In genomic region chr16:66552288-66553143, GRCh38 we compare ENCODE assay signal across 1 cellular context.
TF ChIP-seq lines count a peak whose summit lies in the region.

A gene with protein sequence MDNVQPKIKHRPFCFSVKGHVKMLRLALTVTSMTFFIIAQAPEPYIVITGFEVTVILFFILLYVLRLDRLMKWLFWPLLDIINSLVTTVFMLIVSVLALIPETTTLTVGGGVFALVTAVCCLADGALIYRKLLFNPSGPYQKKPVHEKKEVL (plus strand): TSS chr16:66552576. CDS start chr16:66552716, 140 bp downstream.

TF ChIP-seq in HepG2, 621 proteins besides CTCF, POLR2A, EP300 and RAD21 (continued from another document and continues in another):
- TF ChIP-seq ZMAT5 (CRISPR knock-in tag; IDR thresholded peaks at IDR 0.05; ENCODE audit: borderline replicate concordance, low read depth), result no peak
- peak; percentile 84; the same call in 1 of the 2 replicates for TF ChIP-seq KDM4B (CRISPR knock-in tag; IDR thresholded peaks at IDR 0.05)
- TF ChIP-seq ZBTB14 (CRISPR knock-in tag; IDR thresholded peaks at IDR 0.05), result peak; percentile 75
- peak; percentile 86 for TF ChIP-seq ZNF101 (CRISPR knock-in tag; IDR thresholded peaks at IDR 0.05; ENCODE audit: borderline replicate concordance, low read depth)
- TF ChIP-seq CCAR2 (optimal IDR thresholded peaks at IDR 0.05; ENCODE audit: low read depth, low read length), result peak; percentile 62
- TF ChIP-seq ZNF558 (CRISPR knock-in tag; IDR thresholded peaks at IDR 0.05; ENCODE audit: borderline replicate concordance), result peak; percentile 95; the same call in 1 of the 2 replicates
- peak; percentile 82 for TF ChIP-seq ZNF296 (CRISPR knock-in tag; conservative IDR thresholded peaks at IDR 0.05)
- TF ChIP-seq SOX6 (IDR thresholded peaks at IDR 0.05), result no peak
- TF ChIP-seq SOX6 (CRISPR knock-in tag; IDR thresholded peaks at IDR 0.05), result peak; percentile 77
- TF ChIP-seq SMARCC2 (IDR thresholded peaks at IDR 0.05), result no peak
- TF ChIP-seq ZNF362 (CRISPR knock-in tag; IDR thresholded peaks at IDR 0.05; ENCODE audit: borderline replicate concordance), result no peak
- TF ChIP-seq MXI1 (IDR thresholded peaks at IDR 0.05; ENCODE audit: borderline replicate concordance, low read depth, low read length), result peak; percentile 54; the same call in 1 of the 3 replicates
- TF ChIP-seq, protein P1, sequence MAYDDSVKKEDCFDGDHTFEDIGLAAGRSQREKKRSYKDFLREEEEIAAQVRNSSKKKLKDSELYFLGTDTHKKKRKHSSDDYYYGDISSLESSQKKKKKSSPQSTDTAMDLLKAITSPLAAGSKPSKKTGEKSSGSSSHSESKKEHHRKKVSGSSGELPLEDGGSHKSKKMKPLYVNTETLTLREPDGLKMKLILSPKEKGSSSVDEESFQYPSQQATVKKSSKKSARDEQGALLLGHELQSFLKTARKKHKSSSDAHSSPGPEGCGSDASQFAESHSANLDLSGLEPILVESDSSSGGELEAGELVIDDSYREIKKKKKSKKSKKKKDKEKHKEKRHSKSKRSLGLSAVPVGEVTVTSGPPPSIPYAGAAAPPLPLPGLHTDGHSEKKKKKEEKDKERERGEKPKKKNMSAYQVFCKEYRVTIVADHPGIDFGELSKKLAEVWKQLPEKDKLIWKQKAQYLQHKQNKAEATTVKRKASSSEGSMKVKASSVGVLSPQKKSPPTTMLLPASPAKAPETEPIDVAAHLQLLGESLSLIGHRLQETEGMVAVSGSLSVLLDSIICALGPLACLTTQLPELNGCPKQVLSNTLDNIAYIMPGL (CRISPR knock-in tag; IDR thresholded peaks at IDR 0.05; ENCODE audit: borderline replicate concordance in 1 of 2, low read depth in 1 of 2), result peak; percentile 87 to 93
- TF ChIP-seq KDM5A (IDR thresholded peaks at IDR 0.05; ENCODE audit: borderline replicate concordance, low read length), result peak; percentile 47
- no peak for TF ChIP-seq MAFG (CRISPR knock-in tag; IDR thresholded peaks at IDR 0.05)
- TF ChIP-seq ZNF580 (CRISPR knock-in tag; IDR thresholded peaks at IDR 0.05; ENCODE audit: borderline replicate concordance, low read depth), result peak; percentile 94; the same call in 1 of the 2 replicates
- peak; percentile 99 for TF ChIP-seq ZNF678 (CRISPR knock-in tag; IDR thresholded peaks at IDR 0.05)
- peak; percentile 99 for TF ChIP-seq ZNF546 (CRISPR knock-in tag; conservative IDR thresholded peaks at IDR 0.05)
- TF ChIP-seq NCOR1 (IDR thresholded peaks at IDR 0.05; ENCODE audit: borderline replicate concordance, low read length), result no peak
- TF ChIP-seq, protein P2, sequence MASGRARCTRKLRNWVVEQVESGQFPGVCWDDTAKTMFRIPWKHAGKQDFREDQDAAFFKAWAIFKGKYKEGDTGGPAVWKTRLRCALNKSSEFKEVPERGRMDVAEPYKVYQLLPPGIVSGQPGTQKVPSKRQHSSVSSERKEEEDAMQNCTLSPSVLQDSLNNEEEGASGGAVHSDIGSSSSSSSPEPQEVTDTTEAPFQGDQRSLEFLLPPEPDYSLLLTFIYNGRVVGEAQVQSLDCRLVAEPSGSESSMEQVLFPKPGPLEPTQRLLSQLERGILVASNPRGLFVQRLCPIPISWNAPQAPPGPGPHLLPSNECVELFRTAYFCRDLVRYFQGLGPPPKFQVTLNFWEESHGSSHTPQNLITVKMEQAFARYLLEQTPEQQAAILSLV (CRISPR knock-in tag; IDR thresholded peaks at IDR 0.05; ENCODE audit: borderline replicate concordance), result peak; percentile 98; the same call in 1 of the 2 replicates
- no peak; the same call in 1 of the 2 replicates for TF ChIP-seq GTF3A (CRISPR knock-in tag; conservative IDR thresholded peaks at IDR 0.05)
- no peak for TF ChIP-seq GABPA (IDR thresholded peaks at IDR 0.05; ENCODE audit: low read depth, low read length)
- peak; percentile 15; the same call in 1 of the 2 replicates for TF ChIP-seq GABPA (CRISPR knock-in tag; IDR thresholded peaks at IDR 0.05; ENCODE audit: low read depth)
- no peak for TF ChIP-seq CEBPB (IDR thresholded peaks at IDR 0.05; ENCODE audit: borderline replicate concordance, low read depth, low read length)
- TF ChIP-seq FOXK2 (IDR thresholded peaks at IDR 0.05), result no peak
- peak; percentile 94; the same call in 1 of the 2 replicates for TF ChIP-seq MIER3 (CRISPR knock-in tag; IDR thresholded peaks at IDR 0.05; ENCODE audit: borderline replicate concordance)
- peak; percentile 99 for TF ChIP-seq NFKB2 (CRISPR knock-in tag; IDR thresholded peaks at IDR 0.05; ENCODE audit: borderline replicate concordance)
- no peak for TF ChIP-seq NR3C1 (CRISPR knock-in tag; IDR thresholded peaks at IDR 0.05)
- peak; percentile 88 for TF ChIP-seq KAT7 (CRISPR knock-in tag; IDR thresholded peaks at IDR 0.05; ENCODE audit: borderline replicate concordance)
- TF ChIP-seq, protein P3, sequence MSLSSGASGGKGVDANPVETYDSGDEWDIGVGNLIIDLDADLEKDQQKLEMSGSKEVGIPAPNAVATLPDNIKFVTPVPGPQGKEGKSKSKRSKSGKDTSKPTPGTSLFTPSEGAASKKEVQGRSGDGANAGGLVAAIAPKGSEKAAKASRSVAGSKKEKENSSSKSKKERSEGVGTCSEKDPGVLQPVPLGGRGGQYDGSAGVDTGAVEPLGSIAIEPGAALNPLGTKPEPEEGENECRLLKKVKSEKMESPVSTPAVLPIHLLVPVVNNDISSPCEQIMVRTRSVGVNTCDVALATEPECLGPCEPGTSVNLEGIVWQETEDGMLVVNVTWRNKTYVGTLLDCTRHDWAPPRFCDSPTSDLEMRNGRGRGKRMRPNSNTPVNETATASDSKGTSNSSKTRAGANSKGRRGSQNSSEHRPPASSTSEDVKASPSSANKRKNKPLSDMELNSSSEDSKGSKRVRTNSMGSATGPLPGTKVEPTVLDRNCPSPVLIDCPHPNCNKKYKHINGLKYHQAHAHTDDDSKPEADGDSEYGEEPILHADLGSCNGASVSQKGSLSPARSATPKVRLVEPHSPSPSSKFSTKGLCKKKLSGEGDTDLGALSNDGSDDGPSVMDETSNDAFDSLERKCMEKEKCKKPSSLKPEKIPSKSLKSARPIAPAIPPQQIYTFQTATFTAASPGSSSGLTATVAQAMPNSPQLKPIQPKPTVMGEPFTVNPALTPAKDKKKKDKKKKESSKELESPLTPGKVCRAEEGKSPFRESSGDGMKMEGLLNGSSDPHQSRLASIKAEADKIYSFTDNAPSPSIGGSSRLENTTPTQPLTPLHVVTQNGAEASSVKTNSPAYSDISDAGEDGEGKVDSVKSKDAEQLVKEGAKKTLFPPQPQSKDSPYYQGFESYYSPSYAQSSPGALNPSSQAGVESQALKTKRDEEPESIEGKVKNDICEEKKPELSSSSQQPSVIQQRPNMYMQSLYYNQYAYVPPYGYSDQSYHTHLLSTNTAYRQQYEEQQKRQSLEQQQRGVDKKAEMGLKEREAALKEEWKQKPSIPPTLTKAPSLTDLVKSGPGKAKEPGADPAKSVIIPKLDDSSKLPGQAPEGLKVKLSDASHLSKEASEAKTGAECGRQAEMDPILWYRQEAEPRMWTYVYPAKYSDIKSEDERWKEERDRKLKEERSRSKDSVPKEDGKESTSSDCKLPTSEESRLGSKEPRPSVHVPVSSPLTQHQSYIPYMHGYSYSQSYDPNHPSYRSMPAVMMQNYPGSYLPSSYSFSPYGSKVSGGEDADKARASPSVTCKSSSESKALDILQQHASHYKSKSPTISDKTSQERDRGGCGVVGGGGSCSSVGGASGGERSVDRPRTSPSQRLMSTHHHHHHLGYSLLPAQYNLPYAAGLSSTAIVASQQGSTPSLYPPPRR (CRISPR knock-in tag; IDR thresholded peaks at IDR 0.05; ENCODE audit: borderline replicate concordance), result no peak; the same call in 1 of the 2 replicates
- peak; percentile 99 for TF ChIP-seq RBFOX2 (IDR thresholded peaks at IDR 0.05; ENCODE audit: low read depth, low read length)
- peak; percentile 50 for TF ChIP-seq HNF4A (CRISPR knock-in tag; IDR thresholded peaks at IDR 0.05)
- TF ChIP-seq, protein P4, sequence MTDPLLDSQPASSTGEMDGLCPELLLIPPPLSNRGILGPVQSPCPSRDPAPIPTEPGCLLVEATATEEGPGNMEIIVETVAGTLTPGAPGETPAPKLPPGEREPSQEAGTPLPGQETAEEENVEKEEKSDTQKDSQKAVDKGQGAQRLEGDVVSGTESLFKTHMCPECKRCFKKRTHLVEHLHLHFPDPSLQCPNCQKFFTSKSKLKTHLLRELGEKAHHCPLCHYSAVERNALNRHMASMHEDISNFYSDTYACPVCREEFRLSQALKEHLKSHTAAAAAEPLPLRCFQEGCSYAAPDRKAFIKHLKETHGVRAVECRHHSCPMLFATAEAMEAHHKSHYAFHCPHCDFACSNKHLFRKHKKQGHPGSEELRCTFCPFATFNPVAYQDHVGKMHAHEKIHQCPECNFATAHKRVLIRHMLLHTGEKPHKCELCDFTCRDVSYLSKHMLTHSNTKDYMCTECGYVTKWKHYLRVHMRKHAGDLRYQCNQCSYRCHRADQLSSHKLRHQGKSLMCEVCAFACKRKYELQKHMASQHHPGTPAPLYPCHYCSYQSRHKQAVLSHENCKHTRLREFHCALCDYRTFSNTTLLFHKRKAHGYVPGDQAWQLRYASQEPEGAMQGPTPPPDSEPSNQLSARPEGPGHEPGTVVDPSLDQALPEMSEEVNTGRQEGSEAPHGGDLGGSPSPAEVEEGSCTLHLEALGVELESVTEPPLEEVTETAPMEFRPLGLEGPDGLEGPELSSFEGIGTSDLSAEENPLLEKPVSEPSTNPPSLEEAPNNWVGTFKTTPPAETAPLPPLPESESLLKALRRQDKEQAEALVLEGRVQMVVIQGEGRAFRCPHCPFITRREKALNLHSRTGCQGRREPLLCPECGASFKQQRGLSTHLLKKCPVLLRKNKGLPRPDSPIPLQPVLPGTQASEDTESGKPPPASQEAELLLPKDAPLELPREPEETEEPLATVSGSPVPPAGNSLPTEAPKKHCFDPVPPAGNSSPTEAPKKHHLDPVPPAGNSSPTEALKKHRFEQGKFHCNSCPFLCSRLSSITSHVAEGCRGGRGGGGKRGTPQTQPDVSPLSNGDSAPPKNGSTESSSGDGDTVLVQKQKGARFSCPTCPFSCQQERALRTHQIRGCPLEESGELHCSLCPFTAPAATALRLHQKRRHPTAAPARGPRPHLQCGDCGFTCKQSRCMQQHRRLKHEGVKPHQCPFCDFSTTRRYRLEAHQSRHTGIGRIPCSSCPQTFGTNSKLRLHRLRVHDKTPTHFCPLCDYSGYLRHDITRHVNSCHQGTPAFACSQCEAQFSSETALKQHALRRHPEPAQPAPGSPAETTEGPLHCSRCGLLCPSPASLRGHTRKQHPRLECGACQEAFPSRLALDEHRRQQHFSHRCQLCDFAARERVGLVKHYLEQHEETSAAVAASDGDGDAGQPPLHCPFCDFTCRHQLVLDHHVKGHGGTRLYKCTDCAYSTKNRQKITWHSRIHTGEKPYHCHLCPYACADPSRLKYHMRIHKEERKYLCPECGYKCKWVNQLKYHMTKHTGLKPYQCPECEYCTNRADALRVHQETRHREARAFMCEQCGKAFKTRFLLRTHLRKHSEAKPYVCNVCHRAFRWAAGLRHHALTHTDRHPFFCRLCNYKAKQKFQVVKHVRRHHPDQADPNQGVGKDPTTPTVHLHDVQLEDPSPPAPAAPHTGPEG (CRISPR knock-in tag; IDR thresholded peaks at IDR 0.05), result peak; percentile 89; the same call in 1 of the 2 replicates
- peak; percentile 99 for TF ChIP-seq NKX3-1 (CRISPR knock-in tag; IDR thresholded peaks at IDR 0.05)
- peak; percentile 89; the same call in 1 of the 2 replicates for TF ChIP-seq ZNF484 (CRISPR knock-in tag; IDR thresholded peaks at IDR 0.05; ENCODE audit: borderline replicate concordance, low read depth)
- peak; percentile 42; the same call in 1 of the 2 replicates for TF ChIP-seq ZNF20 (CRISPR knock-in tag; IDR thresholded peaks at IDR 0.05)
- TF ChIP-seq, protein P5, sequence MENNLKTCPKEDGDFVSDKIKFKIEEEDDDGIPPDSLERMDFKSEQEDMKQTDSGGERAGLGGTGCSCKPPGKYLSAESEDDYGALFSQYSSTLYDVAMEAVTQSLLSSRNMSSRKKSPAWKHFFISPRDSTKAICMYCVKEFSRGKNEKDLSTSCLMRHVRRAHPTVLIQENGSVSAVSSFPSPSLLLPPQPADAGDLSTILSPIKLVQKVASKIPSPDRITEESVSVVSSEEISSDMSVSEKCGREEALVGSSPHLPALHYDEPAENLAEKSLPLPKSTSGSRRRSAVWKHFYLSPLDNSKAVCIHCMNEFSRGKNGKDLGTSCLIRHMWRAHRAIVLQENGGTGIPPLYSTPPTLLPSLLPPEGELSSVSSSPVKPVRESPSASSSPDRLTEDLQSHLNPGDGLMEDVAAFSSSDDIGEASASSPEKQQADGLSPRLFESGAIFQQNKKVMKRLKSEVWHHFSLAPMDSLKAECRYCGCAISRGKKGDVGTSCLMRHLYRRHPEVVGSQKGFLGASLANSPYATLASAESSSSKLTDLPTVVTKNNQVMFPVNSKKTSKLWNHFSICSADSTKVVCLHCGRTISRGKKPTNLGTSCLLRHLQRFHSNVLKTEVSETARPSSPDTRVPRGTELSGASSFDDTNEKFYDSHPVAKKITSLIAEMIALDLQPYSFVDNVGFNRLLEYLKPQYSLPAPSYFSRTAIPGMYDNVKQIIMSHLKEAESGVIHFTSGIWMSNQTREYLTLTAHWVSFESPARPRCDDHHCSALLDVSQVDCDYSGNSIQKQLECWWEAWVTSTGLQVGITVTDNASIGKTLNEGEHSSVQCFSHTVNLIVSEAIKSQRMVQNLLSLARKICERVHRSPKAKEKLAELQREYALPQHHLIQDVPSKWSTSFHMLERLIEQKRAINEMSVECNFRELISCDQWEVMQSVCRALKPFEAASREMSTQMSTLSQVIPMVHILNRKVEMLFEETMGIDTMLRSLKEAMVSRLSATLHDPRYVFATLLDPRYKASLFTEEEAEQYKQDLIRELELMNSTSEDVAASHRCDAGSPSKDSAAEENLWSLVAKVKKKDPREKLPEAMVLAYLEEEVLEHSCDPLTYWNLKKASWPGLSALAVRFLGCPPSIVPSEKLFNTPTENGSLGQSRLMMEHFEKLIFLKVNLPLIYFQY (CRISPR knock-in tag; IDR thresholded peaks at IDR 0.05; ENCODE audit: borderline replicate concordance), result peak; percentile 70; the same call in 1 of the 2 replicates
- TF ChIP-seq SAP130 (CRISPR knock-in tag; IDR thresholded peaks at IDR 0.05; ENCODE audit: low read depth), result peak; percentile 88
